Comparison of ENCODE assay signal across 16 cellular contexts in genomic region chr9:137023157-137023556, GRCh38. TPM values are rescaled to one million over a fixed set of nuclear protein-coding genes. Genes with fewer than 3 reads are reported as not detected.
A peak's percentile ranks its signal among the peaks of the same experiment; 100 is the strongest.
DNase-seq lines count a peak whose midpoint lies in the region; ATAC-seq and TF ChIP-seq lines count a peak whose summit lies in the region.
"Had no signal": no experiment of that assay in that cellular context is flagged by ENCODE, and none has a peak within 500 bp of the region (broad histone marks: within the 10 kb centered on the region; RNA-seq: fewer than 3 reads in every experiment).

No MANE protein-coding gene starts in this region.

- peaks cover 4% of the 10 kb centered on the region for H3K27me3 Mint-ChIP-seq in glutamatergic neuron (ENCODE audit: unreplicated experiment)
- H3K27me3 Mint-ChIP-seq: natural killer cell treated with Interleukin-12 subunit alpha and Interleukin-12 subunit beta and Interleukin-15 and Interleukin-18, amount 100 ng/mL, for 72 hours had no signal

- peak overlapping the region; percentile 91 for H3K27ac ChIP-seq in C4-2B
- H3K27ac ChIP-seq: gastroesophageal sphincter, tibial artery had no signal

- H3K27ac Mint-ChIP-seq in glutamatergic neuron (ENCODE audit: unreplicated experiment), result no peak overlapping the region
- H3K27ac Mint-ChIP-seq: natural killer cell treated with Interleukin-12 subunit alpha and Interleukin-12 subunit beta and Interleukin-15 and Interleukin-18, amount 100 ng/mL, for 72 hours had no signal

- no peak for TF ChIP-seq CTCF in C4-2B (conservative IDR thresholded peaks at IDR 0.05)
- TF ChIP-seq CTCF in glutamatergic neuron (IDR thresholded peaks at IDR 0.05; ENCODE audit: partially characterized antibody, unreplicated experiment), result no peak

- H3K9me3 Mint-ChIP-seq in glutamatergic neuron (ENCODE audit: unreplicated experiment), result peaks cover 4% of the 10 kb centered on the region
- H3K9me3 Mint-ChIP-seq: natural killer cell treated with Interleukin-12 subunit alpha and Interleukin-12 subunit beta and Interleukin-15 and Interleukin-18, amount 100 ng/mL, for 72 hours had no signal

- peak overlapping the region; percentile 38 for H3K4me3 Mint-ChIP-seq in glutamatergic neuron (ENCODE audit: unreplicated experiment)
- H3K4me3 Mint-ChIP-seq: natural killer cell treated with Interleukin-12 subunit alpha and Interleukin-12 subunit beta and Interleukin-15 and Interleukin-18, amount 100 ng/mL, for 72 hours had no signal

- H3K36me3 Mint-ChIP-seq in glutamatergic neuron (ENCODE audit: unreplicated experiment), result no peaks in the 10 kb centered on the region
- H3K36me3 Mint-ChIP-seq: natural killer cell treated with Interleukin-12 subunit alpha and Interleukin-12 subunit beta and Interleukin-15 and Interleukin-18, amount 100 ng/mL, for 72 hours had no signal

- no peak for DNase-seq in glutamatergic neuron
- DNase-seq in HCEC 1CT, result no peak
- DNase-seq: activated CD4-positive, CD25-positive, alpha-beta regulatory T cell; activated gamma-delta T cell; DMS79; KG1; retina; RPMI8226; stimulated activated CD4-positive, alpha-beta T cell treated with anti-CD3 and anti-CD28 coated beads, Interleukin-2, amount 100 ng/mL, for 24 hours; tibial artery had no signal

- no peak for ATAC-seq in HG02610 (IDR thresholded peaks at IDR 0.05; ENCODE audit: unreplicated experiment)
- ATAC-seq: natural killer cell treated with Interleukin-12 subunit alpha and Interleukin-12 subunit beta and Interleukin-15 and Interleukin-18, amount 100 ng/mL, for 72 hours had no signal

- H3K4me1 Mint-ChIP-seq in glutamatergic neuron (ENCODE audit: low read depth, unreplicated experiment), result peaks cover 2% of the 10 kb centered on the region

RNA-seq across cellular contexts. Expression of gene ABCA2, which starts 4.9 kb away (rescaled TPM):
- 70.7 TPM for total RNA-seq in glutamatergic neuron (ENCODE audit: unreplicated experiment)

RNA-seq across cellular contexts. Expression of gene FUT7, which starts 8.7 kb away (rescaled TPM):
- total RNA-seq in glutamatergic neuron (ENCODE audit: unreplicated experiment), result 0.20 TPM
- total RNA-seq: lung microvascular endothelial cell had no signal

RNA-seq across cellular contexts. Expression of gene NPDC1, which starts 22.8 kb away (rescaled TPM):
- total RNA-seq in glutamatergic neuron (ENCODE audit: unreplicated experiment), result 260 TPM

RNA-seq across cellular contexts. Expression of gene CLIC3, which starts 26.8 kb away (rescaled TPM):
- not detected for total RNA-seq in glutamatergic neuron (ENCODE audit: unreplicated experiment)
- total RNA-seq: lung microvascular endothelial cell had no signal

RNA-seq across cellular contexts. Expression of gene ENTPD2, which starts 30.7 kb away (rescaled TPM):
- 0.69 TPM for total RNA-seq in glutamatergic neuron (ENCODE audit: unreplicated experiment)
- total RNA-seq: lung microvascular endothelial cell; natural killer cell treated with Interleukin-12 subunit alpha and Interleukin-12 subunit beta and Interleukin-15 and Interleukin-18, amount 100 ng/mL, for 72 hours; T-helper 1 cell treated with Interleukin-12 subunit alpha and Interleukin-12 subunit beta and Interleukin-4 antibody, amounts not matched to agents 30 ng/mL and 1 ng/mL, for 36 hours had no signal
